Comparison of ENCODE assay signal across 13 cellular contexts in genomic region chr21:39689860-39690259, GRCh38. TPM values are rescaled to one million over a fixed set of nuclear protein-coding genes. Genes with fewer than 3 reads are reported as not detected.
"Had no signal": no experiment of that assay in that cellular context is flagged by ENCODE, and none has a peak within 500 bp of the region (broad histone marks: within the 10 kb centered on the region; RNA-seq: fewer than 3 reads in every experiment).

No MANE protein-coding gene starts in this region.

RNA-seq across cellular contexts. Expression of gene IGSF5, which starts 55.1 kb away (rescaled TPM):
- total RNA-seq: activated naive CD4-positive, alpha-beta T cell treated with anti-CD3 and anti-CD28 coated beads for 36 hours; activated naive CD4-positive, alpha-beta T cell treated with anti-CD3 and anti-CD28 coated beads, Interleukin-2, amount 50 U/mL, for 72 hours; activated naive CD8-positive, alpha-beta T cell treated with anti-CD3 and anti-CD28 coated beads for 36 hours; activated naive CD8-positive, alpha-beta T cell treated with anti-CD3 and anti-CD28 coated beads, Interleukin-2, amount 10 ng/mL, durations not matched to agents 7 days and 5 days; activated T-cell treated with anti-CD3 and anti-CD28 coated beads, Interleukin-2, amount 50 U/mL, for 4 hours; activated T-cell treated with anti-CD3 and anti-CD28 coated beads, Interleukin-2, amount 50 U/mL, for 72 hours; activated T-helper 1 cell treated with anti-CD3 and anti-CD28 coated beads, Interleukin-12 subunit alpha, Interleukin-12 subunit beta, Interleukin-2, Interleukin-4 antibody, amounts not matched to agents 30 ng/mL and 10 ng/mL and 1 ng/mL, durations not matched to agents 14 hours and 24 hours and 36 hours; activated T-helper 17 cell treated with anti-CD3 and anti-CD28 coated beads, Interleukin-2, amount 50 U/mL, for 72 hours; activated T-helper 2 cell treated with anti-CD3 and anti-CD28 coated beads, Interferon-gamma antibody, Interleukin-2, Interleukin-4, amounts not matched to agents 10 μg/mL and 5 μg/mL and 100 μg/mL, durations not matched to agents 14 hours and 24 hours and 36 hours; aorta; ascending aorta; bronchial epithelial cell; chondrocyte had no signal
